In the genomic region with DNA sequence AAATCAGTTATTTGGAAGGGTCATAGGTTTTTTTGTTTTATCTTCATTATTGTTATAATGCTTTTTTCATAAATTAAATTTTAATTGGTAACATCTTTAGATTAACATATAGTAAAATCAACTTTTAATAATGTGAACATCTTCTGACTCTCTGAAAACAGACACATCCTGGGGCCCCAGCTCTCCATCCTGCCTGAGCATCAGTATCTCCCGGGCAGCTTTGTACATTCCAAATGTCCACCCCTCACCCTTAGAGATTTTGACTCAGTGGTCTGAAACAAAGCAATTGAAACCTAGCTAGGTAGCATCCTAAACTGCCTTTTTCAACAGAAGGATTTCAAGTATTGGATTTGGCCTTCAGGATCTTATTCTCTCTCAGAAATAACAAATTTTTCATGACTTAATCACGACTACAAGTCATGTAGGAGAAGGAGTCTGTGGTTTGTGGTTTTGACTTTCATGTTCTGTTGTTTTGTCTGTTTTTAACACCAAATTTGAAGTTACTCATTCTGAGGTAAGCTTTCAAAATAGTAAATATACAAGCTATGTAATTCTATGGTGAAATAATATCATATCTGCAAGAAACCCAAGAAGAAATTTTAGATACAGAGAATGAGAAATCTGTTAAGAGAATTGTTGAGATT, we compare ENCODE assay signal across 12 cellular contexts.
A peak's percentile ranks its signal among the peaks of the same experiment; 100 is the strongest.
DNase-seq lines count a peak whose midpoint lies in the region; ATAC-seq lines count a peak whose summit lies in the region.
"Had no signal": no experiment of that assay in that cellular context is flagged by ENCODE, and none has a peak within 500 bp of the region (broad histone marks: within the 10 kb centered on the region; RNA-seq: fewer than 3 reads in every experiment).

No MANE protein-coding gene starts in this region.

- no peaks in the 10 kb centered on the region for H3K9me3 ChIP-seq in skeletal muscle satellite cell (replicated peaks; ENCODE audit: low read length)

- H3K4me3 Mint-ChIP-seq in activated T-cell treated with anti-CD3 and anti-CD28 coated beads, Interleukin-2, amount 50 U/mL, for 4 hours: no peak overlapping the region
- no peak overlapping the region for H3K4me3 Mint-ChIP-seq in T-cell
- H3K4me3 Mint-ChIP-seq: B cell had no signal

- POLR2A ChIA-PET in T-cell (lab: Charles Lee): no interaction called here

- intact Hi-C loops in Right ventricle myocardium superior (cut with DNase I): no loop called here

- peaks cover 13% of the 10 kb centered on the region for H3K4me1 Mint-ChIP-seq in activated T-cell treated with anti-CD3 and anti-CD28 coated beads, Interleukin-2, amount 50 U/mL, for 4 hours (ENCODE audit: low read depth)
- H3K4me1 Mint-ChIP-seq in T-cell: peaks cover 13 to 24% (median 20%) of the 10 kb centered on the region in 3 donors

- CTCF ChIA-PET in T-cell (lab: Charles Lee): no interaction called here

- H3K4me2 ChIP-seq in skeletal muscle satellite cell (ENCODE audit: low read length): peak overlapping the region; percentile 42

- no peak overlapping the region for H3K9ac ChIP-seq in skeletal muscle satellite cell (ENCODE audit: low read depth, low read length)

- no peaks in the 10 kb centered on the region for H3K36me3 Mint-ChIP-seq in activated T-cell treated with anti-CD3 and anti-CD28 coated beads, Interleukin-2, amount 50 U/mL, for 4 hours (ENCODE audit: insufficient read depth)
- H3K36me3 Mint-ChIP-seq in T-cell: no peaks in the 10 kb centered on the region

- H3K4me3 ChIP-seq in skeletal muscle satellite cell (ENCODE audit: low read length): no peak overlapping the region

- no peak for DNase-seq in activated T-cell treated with anti-CD3 and anti-CD28 coated beads, Interleukin-2, amount 50 U/mL, for 4 hours
- DNase-seq in activated T-cell treated with anti-CD3 and anti-CD28 coated beads, Interleukin-2, amount 50 U/mL, for 48 hours: no peak
- no peak for DNase-seq in T-cell
- DNase-seq in NCI-H446 treated with DMSO at 0.1 percent for 48 hours (lab: John Stamatoyannopoulos, UW): no peak
- no peak for DNase-seq in Right ventricle myocardium superior
- DNase-seq in GDM1 (lab: John Stamatoyannopoulos, UW): no peak
- DNase-seq: activated CD4-positive, alpha-beta T cell treated with anti-CD3 and anti-CD28 coated beads for 1 hour; hypothalamus; stimulated activated CD4-positive, alpha-beta T cell treated with anti-CD3 and anti-CD28 coated beads, Interleukin-1b, Interleukin-23, amount 100 ng/mL, for 48 hours had no signal

- ATAC-seq in activated T-cell treated with anti-CD3 and anti-CD28 coated beads, Interleukin-2, amount 50 U/mL, for 4 hours: peak; percentile 46 to 65
- peak; percentile 78 for ATAC-seq in HG02798 (IDR thresholded peaks at IDR 0.05; ENCODE audit: poor library complexity, unreplicated experiment)
- peak in 3 of 4 experiments; percentile 48 to 57 (median 53) for ATAC-seq in T-cell (replicated peaks in 1 of 4)
- ATAC-seq in Right ventricle myocardium superior (ENCODE audit: poor library complexity): no peak

- no peaks in the 10 kb centered on the region for H3K27me3 Mint-ChIP-seq in activated T-cell treated with anti-CD3 and anti-CD28 coated beads, Interleukin-2, amount 50 U/mL, for 4 hours (ENCODE audit: low read depth)
- H3K27me3 Mint-ChIP-seq in T-cell: no peaks in the 10 kb centered on the region
- H3K27me3 Mint-ChIP-seq: B cell had no signal

- peaks cover 7% of the 10 kb centered on the region for H3K27me3 ChIP-seq in skeletal muscle satellite cell (ENCODE audit: control insufficient read depth, insufficient read depth, low read length)

- no peaks in the 10 kb centered on the region for H3K36me3 ChIP-seq in skeletal muscle satellite cell (ENCODE audit: insufficient read depth, low read length)

- H3K4me1 ChIP-seq in skeletal muscle satellite cell (ENCODE audit: control insufficient read depth, insufficient read depth, low read length): peaks cover 10% of the 10 kb centered on the region

- peak overlapping the region; percentile 58 to 60 for H3K27ac Mint-ChIP-seq in T-cell
- H3K27ac Mint-ChIP-seq: B cell had no signal

- peaks cover 10% of the 10 kb centered on the region for H3K9me3 Mint-ChIP-seq in activated T-cell treated with anti-CD3 and anti-CD28 coated beads, Interleukin-2, amount 50 U/mL, for 4 hours
- H3K9me3 Mint-ChIP-seq in T-cell: peaks cover 5 to 13% (median 8%) of the 10 kb centered on the region in 3 donors
